ENCODE assay signal across 8 cellular contexts in the genomic region with DNA sequence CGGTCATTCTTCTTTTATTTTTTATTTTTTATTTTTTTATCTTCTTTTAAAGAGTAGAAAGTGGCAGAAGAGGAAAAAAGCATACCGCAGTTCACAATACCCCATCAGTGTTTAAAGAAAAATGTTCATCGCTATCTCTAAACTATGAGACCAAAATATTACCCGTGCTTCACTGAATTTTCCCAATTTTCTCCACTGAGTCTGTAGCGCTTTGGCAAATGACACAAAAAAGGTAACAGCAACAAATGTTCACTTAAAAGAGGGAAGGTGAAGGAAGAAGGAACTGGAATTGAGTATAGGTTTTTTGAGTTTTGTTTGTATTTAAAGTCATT. TPM values are rescaled to one million over a fixed set of nuclear protein-coding genes. Genes with fewer than 3 reads are reported as not detected.
DNase-seq lines count a peak whose midpoint lies in the region; ATAC-seq and TF ChIP-seq lines count a peak whose summit lies in the region.

No MANE protein-coding gene starts in this region.

- DNase-seq in BE2C (no peak), NOMO-1 (lab: John Stamatoyannopoulos, UW; ENCODE audit: unreplicated experiment in 2 of 2) (no peak), superior temporal gyrus (ENCODE audit: extremely low spot score) (no peak)

- H3K27me3 ChIP-seq in BE2C: no peaks in the 10 kb centered on the region
- no peaks in the 10 kb centered on the region for H3K27me3 ChIP-seq in KMS-11 (ENCODE audit: insufficient read depth, low read depth)
- no peaks in the 10 kb centered on the region for H3K27me3 ChIP-seq in neural cell (ENCODE audit: insufficient read depth, low read depth, low read length)

- no peaks in the 10 kb centered on the region for H3K27me3 Mint-ChIP-seq in dendritic cell treated with granulocyte-macrophage colony-stimulating factor and Interleukin-4, amounts not matched to agents 40 ng/mL and 50 ng/mL, for 4 days

- H3K4me1 ChIP-seq in BE2C: no peaks in the 10 kb centered on the region
- H3K4me1 ChIP-seq in KMS-11 (ENCODE audit: low read depth, poor library complexity, severe bottlenecking): peaks cover 19% of the 10 kb centered on the region

- no peak for TF ChIP-seq RAD21 in neural cell (conservative IDR thresholded peaks at IDR 0.05)

- peak overlapping the region; percentile 76 for H3K4me3 ChIP-seq in BE2C (ENCODE audit: low read depth, low read length)
- no peak overlapping the region for H3K4me3 ChIP-seq in KMS-11 (IDR thresholded peaks at IDR 0.05; ENCODE audit: insufficient read depth, low read depth, low read length)
- H3K4me3 ChIP-seq in neural cell (ENCODE audit: low read length): peak overlapping the region; percentile 81

- H3K36me3 ChIP-seq in BE2C (no peaks in the 10 kb centered on the region), KMS-11 (ENCODE audit: insufficient read depth) (no peaks in the 10 kb centered on the region), neural cell (ENCODE audit: insufficient read depth, low read length) (no peaks in the 10 kb centered on the region)

- intact Hi-C loops in dendritic cell treated with granulocyte-macrophage colony-stimulating factor and Interleukin-4, amounts not matched to agents 40 ng/mL and 50 ng/mL, for 4 days (cut with micrococcal nuclease): loop anchor here (2.0 kb wide), 1 partner anchor 15 kb away; a partner anchor contains a TSS

- peak overlapping the region; percentile 81 for H3K27ac Mint-ChIP-seq in dendritic cell treated with granulocyte-macrophage colony-stimulating factor and Interleukin-4, amounts not matched to agents 40 ng/mL and 50 ng/mL, for 4 days

- H3K9ac ChIP-seq in KMS-11 (peak overlapping the region; percentile 67; the same call in 1 of the 2 replicates), neural cell (ENCODE audit: low read length) (no peak overlapping the region)

- peak overlapping the region; percentile 91 for H3K4me3 Mint-ChIP-seq in dendritic cell treated with granulocyte-macrophage colony-stimulating factor and Interleukin-4, amounts not matched to agents 40 ng/mL and 50 ng/mL, for 4 days

- H3K79me2 ChIP-seq in KMS-11 (ENCODE audit: insufficient read depth, low read depth) (peaks cover 8% of the 10 kb centered on the region; the same call in 1 of the 2 replicates), neural cell (replicated peaks; ENCODE audit: insufficient read depth, low read length) (no peaks in the 10 kb centered on the region)

- H3K4me2 ChIP-seq in KMS-11: peak overlapping the region; percentile 64
- peak overlapping the region; percentile 46 for H3K4me2 ChIP-seq in neural cell (ENCODE audit: low read length)

- no peaks in the 10 kb centered on the region for H4K20me1 ChIP-seq in KMS-11 (ENCODE audit: insufficient read depth)
- no peaks in the 10 kb centered on the region for H4K20me1 ChIP-seq in neural cell (ENCODE audit: insufficient read depth)

- H3K27ac ChIP-seq in KMS-11 (no peak overlapping the region), neural cell (ENCODE audit: low read length) (no peak overlapping the region)

- no peak for TF ChIP-seq CTCF in BE2C (IDR thresholded peaks at IDR 0.05; ENCODE audit: low read depth, low read length)
- TF ChIP-seq CTCF in KMS-11 (conservative IDR thresholded peaks at IDR 0.05; ENCODE audit: low read depth, low read length): no peak
- no peak for TF ChIP-seq CTCF in neural cell (IDR thresholded peaks at IDR 0.05; ENCODE audit: poor library complexity, severe bottlenecking)

- H3K9me2 ChIP-seq in neural cell (ENCODE audit: insufficient read depth, low read length): no peaks in the 10 kb centered on the region

- no peak for TF ChIP-seq EP300 in neural cell (conservative IDR thresholded peaks at IDR 0.05; ENCODE audit: poor library complexity, severe bottlenecking)

- H3F3A ChIP-seq in neural cell (ENCODE audit: insufficient read depth, low read length, poor library complexity, severe bottlenecking): no peaks in the 10 kb centered on the region

- H3K4me1 Mint-ChIP-seq in dendritic cell treated with granulocyte-macrophage colony-stimulating factor and Interleukin-4, amounts not matched to agents 40 ng/mL and 50 ng/mL, for 4 days (ENCODE audit: low read depth): peaks cover 16% of the 10 kb centered on the region

- H3K36me3 Mint-ChIP-seq in dendritic cell treated with granulocyte-macrophage colony-stimulating factor and Interleukin-4, amounts not matched to agents 40 ng/mL and 50 ng/mL, for 4 days (ENCODE audit: low read depth): peaks cover 6% of the 10 kb centered on the region

- ATAC-seq in GM19328 (IDR thresholded peaks at IDR 0.05; ENCODE audit: unreplicated experiment) (no peak), GM19452 (IDR thresholded peaks at IDR 0.05; ENCODE audit: unreplicated experiment) (no peak)

- H2AFZ ChIP-seq in KMS-11 (ENCODE audit: low read depth): peak overlapping the region; percentile 92
- H2AFZ ChIP-seq in neural cell (ENCODE audit: low read depth, low read length): peak overlapping the region; percentile 46

- H3K9me3 Mint-ChIP-seq in dendritic cell treated with granulocyte-macrophage colony-stimulating factor and Interleukin-4, amounts not matched to agents 40 ng/mL and 50 ng/mL, for 4 days: no peaks in the 10 kb centered on the region

- no peaks in the 10 kb centered on the region for H3K9me3 ChIP-seq in BE2C
- no peaks in the 10 kb centered on the region for H3K9me3 ChIP-seq in neural cell (ENCODE audit: low read length)

TF ChIP-seq in neural cell, 6 proteins besides CTCF, POLR2A, EP300 and RAD21:
- TF ChIP-seq TAF1 (IDR thresholded peaks at IDR 0.05; ENCODE audit: low read depth): no peak
- TF ChIP-seq EZH2 (IDR thresholded peaks at IDR 0.05; ENCODE audit: borderline replicate concordance, insufficient read depth, low read length, poor library complexity, severe bottlenecking): no peak
TF ChIP-seq in neural cell: peak in this region for 0.

RNA-seq across cellular contexts. Expression of a gene that starts 15.1 kb away (rescaled TPM):
- 30.3 TPM for polyA plus RNA-seq in BE2C (2012; ENCODE audit: insufficient read depth, insufficient read length, low read depth)
- 73.0 and 109 TPM in 2 replicates for polyA plus RNA-seq in neural cell
- polyA minus RNA-seq in neural cell: 100 and 109 TPM in 2 replicates
